Comparison of ENCODE assay signal across 1 cellular context in the genomic region with DNA sequence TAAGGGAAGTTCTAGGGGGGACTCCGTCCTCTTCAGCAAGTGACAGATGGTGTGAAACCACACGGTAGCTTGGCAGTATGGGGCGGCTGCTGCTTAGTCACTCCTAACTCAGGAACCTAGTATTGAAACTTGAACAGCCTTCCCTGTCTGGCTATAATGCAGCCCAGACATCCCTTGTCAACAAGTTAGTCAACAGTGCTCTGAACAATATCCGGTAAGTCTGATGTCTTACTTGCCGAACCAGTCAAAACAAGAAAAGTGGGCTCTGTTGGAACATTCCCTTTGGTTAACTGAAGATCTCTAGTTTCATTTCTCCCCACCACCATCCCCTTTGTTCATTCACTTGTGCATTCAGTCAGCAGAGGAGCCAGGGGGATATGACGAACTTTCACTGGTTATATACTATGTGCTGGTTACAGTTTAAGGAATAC.
TF ChIP-seq lines count a peak whose summit lies in the region.

No MANE protein-coding gene starts in this region.

TF ChIP-seq in GM12878, 131 proteins besides CTCF, POLR2A, EP300 and RAD21 (continued from another document and continues in another):
- TF ChIP-seq EGR1 (IDR thresholded peaks at IDR 0.05; ENCODE audit: borderline replicate concordance in 1 of 2, low read depth in 2 of 2, low read length in 2 of 2) = no peak
- TF ChIP-seq IRF4 (IDR thresholded peaks at IDR 0.05; ENCODE audit: low read depth, low read length) = peak; percentile 96
- peak; percentile 90; the same call in 1 of the 2 replicates for TF ChIP-seq ZBED1 (IDR thresholded peaks at IDR 0.05; ENCODE audit: borderline replicate concordance)
- TF ChIP-seq, protein P1, sequence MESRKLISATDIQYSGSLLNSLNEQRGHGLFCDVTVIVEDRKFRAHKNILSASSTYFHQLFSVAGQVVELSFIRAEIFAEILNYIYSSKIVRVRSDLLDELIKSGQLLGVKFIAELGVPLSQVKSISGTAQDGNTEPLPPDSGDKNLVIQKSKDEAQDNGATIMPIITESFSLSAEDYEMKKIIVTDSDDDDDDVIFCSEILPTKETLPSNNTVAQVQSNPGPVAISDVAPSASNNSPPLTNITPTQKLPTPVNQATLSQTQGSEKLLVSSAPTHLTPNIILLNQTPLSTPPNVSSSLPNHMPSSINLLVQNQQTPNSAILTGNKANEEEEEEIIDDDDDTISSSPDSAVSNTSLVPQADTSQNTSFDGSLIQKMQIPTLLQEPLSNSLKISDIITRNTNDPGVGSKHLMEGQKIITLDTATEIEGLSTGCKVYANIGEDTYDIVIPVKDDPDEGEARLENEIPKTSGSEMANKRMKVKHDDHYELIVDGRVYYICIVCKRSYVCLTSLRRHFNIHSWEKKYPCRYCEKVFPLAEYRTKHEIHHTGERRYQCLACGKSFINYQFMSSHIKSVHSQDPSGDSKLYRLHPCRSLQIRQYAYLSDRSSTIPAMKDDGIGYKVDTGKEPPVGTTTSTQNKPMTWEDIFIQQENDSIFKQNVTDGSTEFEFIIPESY (IDR thresholded peaks at IDR 0.05) = no peak
- no peak for TF ChIP-seq POLR2AphosphoS5 (IDR thresholded peaks at IDR 0.05; ENCODE audit: low read length)
- TF ChIP-seq KLF5 (IDR thresholded peaks at IDR 0.05; ENCODE audit: partially characterized antibody) = peak; percentile 87
- no peak for TF ChIP-seq ZSCAN29 (IDR thresholded peaks at IDR 0.05)
- TF ChIP-seq, protein P2, sequence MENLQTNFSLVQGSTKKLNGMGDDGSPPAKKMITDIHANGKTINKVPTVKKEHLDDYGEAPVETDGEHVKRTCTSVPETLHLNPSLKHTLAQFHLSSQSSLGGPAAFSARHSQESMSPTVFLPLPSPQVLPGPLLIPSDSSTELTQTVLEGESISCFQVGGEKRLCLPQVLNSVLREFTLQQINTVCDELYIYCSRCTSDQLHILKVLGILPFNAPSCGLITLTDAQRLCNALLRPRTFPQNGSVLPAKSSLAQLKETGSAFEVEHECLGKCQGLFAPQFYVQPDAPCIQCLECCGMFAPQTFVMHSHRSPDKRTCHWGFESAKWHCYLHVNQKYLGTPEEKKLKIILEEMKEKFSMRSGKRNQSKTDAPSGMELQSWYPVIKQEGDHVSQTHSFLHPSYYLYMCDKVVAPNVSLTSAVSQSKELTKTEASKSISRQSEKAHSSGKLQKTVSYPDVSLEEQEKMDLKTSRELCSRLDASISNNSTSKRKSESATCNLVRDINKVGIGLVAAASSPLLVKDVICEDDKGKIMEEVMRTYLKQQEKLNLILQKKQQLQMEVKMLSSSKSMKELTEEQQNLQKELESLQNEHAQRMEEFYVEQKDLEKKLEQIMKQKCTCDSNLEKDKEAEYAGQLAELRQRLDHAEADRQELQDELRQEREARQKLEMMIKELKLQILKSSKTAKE (IDR thresholded peaks at IDR 0.05; ENCODE audit: low read depth, poor library complexity, severe bottlenecking) = peak; percentile 99
- no peak for TF ChIP-seq NR2C2 (IDR thresholded peaks at IDR 0.05; ENCODE audit: borderline replicate concordance, control insufficient read depth, insufficient read length, low read depth)
- TF ChIP-seq BRCA1 (IDR thresholded peaks at IDR 0.05; ENCODE audit: low read depth, low read length) = no peak
- TF ChIP-seq, protein P3, sequence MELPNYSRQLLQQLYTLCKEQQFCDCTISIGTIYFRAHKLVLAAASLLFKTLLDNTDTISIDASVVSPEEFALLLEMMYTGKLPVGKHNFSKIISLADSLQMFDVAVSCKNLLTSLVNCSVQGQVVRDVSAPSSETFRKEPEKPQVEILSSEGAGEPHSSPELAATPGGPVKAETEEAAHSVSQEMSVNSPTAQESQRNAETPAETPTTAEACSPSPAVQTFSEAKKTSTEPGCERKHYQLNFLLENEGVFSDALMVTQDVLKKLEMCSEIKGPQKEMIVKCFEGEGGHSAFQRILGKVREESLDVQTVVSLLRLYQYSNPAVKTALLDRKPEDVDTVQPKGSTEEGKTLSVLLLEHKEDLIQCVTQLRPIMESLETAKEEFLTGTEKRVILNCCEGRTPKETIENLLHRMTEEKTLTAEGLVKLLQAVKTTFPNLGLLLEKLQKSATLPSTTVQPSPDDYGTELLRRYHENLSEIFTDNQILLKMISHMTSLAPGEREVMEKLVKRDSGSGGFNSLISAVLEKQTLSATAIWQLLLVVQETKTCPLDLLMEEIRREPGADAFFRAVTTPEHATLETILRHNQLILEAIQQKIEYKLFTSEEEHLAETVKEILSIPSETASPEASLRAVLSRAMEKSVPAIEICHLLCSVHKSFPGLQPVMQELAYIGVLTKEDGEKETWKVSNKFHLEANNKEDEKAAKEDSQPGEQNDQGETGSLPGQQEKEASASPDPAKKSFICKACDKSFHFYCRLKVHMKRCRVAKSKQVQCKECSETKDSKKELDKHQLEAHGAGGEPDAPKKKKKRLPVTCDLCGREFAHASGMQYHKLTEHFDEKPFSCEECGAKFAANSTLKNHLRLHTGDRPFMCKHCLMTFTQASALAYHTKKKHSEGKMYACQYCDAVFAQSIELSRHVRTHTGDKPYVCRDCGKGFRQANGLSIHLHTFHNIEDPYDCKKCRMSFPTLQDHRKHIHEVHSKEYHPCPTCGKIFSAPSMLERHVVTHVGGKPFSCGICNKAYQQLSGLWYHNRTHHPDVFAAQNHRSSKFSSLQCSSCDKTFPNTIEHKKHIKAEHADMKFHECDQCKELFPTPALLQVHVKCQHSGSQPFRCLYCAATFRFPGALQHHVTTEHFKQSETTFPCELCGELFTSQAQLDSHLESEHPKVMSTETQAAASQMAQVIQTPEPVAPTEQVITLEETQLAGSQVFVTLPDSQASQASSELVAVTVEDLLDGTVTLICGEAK (IDR thresholded peaks at IDR 0.05; ENCODE audit: borderline replicate concordance) = no peak
- TF ChIP-seq MTA3 (IDR thresholded peaks at IDR 0.05; ENCODE audit: borderline replicate concordance, low read length) = peak; percentile 99
- no peak for TF ChIP-seq SIN3A (IDR thresholded peaks at IDR 0.05; ENCODE audit: low read depth, low read length)
- no peak for TF ChIP-seq CHD1 (IDR thresholded peaks at IDR 0.05; ENCODE audit: low read depth, low read length)
- no peak for TF ChIP-seq SUPT20H (IDR thresholded peaks at IDR 0.05; ENCODE audit: borderline replicate concordance, control insufficient read depth, low read depth, low read length)
- TF ChIP-seq DPF2 (IDR thresholded peaks at IDR 0.05) = peak; percentile 97
- 0 out of 2 replicates have a peak, but pooled peaks have one; percentile 20 for TF ChIP-seq STAT3 (IDR thresholded peaks at IDR 0.05; ENCODE audit: low read depth, low read length)
- TF ChIP-seq ATF7 (IDR thresholded peaks at IDR 0.05; ENCODE audit: low read depth) = peak; percentile 78
- TF ChIP-seq, protein P4, sequence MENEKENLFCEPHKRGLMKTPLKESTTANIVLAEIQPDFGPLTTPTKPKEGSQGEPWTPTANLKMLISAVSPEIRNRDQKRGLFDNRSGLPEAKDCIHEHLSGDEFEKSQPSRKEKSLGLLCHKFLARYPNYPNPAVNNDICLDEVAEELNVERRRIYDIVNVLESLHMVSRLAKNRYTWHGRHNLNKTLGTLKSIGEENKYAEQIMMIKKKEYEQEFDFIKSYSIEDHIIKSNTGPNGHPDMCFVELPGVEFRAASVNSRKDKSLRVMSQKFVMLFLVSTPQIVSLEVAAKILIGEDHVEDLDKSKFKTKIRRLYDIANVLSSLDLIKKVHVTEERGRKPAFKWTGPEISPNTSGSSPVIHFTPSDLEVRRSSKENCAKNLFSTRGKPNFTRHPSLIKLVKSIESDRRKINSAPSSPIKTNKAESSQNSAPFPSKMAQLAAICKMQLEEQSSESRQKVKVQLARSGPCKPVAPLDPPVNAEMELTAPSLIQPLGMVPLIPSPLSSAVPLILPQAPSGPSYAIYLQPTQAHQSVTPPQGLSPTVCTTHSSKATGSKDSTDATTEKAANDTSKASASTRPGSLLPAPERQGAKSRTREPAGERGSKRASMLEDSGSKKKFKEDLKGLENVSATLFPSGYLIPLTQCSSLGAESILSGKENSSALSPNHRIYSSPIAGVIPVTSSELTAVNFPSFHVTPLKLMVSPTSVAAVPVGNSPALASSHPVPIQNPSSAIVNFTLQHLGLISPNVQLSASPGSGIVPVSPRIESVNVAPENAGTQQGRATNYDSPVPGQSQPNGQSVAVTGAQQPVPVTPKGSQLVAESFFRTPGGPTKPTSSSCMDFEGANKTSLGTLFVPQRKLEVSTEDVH (IDR thresholded peaks at IDR 0.05; ENCODE audit: low read depth, partially characterized antibody) = no peak
- no peak for TF ChIP-seq RBBP5 (conservative IDR thresholded peaks at IDR 0.05)
- peak; percentile 73 for TF ChIP-seq BMI1 (IDR thresholded peaks at IDR 0.05; ENCODE audit: borderline replicate concordance)
- TF ChIP-seq MEF2A (IDR thresholded peaks at IDR 0.05; ENCODE audit: insufficient read depth, low read depth, low read length) = peak; percentile 55; the same call in 1 of the 2 replicates
- no peak for TF ChIP-seq CHD4 (IDR thresholded peaks at IDR 0.05)
- peak; percentile 62 to 70; a peak in 3 of 4 replicates for TF ChIP-seq BHLHE40 (IDR thresholded peaks at IDR 0.05; ENCODE audit: borderline replicate concordance in 1 of 2, low read depth in 2 of 2, low read length in 1 of 2)
- TF ChIP-seq, protein P5, sequence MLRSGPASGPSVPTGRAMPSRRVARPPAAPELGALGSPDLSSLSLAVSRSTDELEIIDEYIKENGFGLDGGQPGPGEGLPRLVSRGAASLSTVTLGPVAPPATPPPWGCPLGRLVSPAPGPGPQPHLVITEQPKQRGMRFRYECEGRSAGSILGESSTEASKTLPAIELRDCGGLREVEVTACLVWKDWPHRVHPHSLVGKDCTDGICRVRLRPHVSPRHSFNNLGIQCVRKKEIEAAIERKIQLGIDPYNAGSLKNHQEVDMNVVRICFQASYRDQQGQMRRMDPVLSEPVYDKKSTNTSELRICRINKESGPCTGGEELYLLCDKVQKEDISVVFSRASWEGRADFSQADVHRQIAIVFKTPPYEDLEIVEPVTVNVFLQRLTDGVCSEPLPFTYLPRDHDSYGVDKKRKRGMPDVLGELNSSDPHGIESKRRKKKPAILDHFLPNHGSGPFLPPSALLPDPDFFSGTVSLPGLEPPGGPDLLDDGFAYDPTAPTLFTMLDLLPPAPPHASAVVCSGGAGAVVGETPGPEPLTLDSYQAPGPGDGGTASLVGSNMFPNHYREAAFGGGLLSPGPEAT (IDR thresholded peaks at IDR 0.05; ENCODE audit: low read depth) = peak; percentile 93
- TF ChIP-seq CBFB (IDR thresholded peaks at IDR 0.05; ENCODE audit: low read depth) = peak; percentile 73
- peak; percentile 80 for TF ChIP-seq RELA (IDR thresholded peaks at IDR 0.05; ENCODE audit: borderline replicate concordance, partially characterized antibody)
- TF ChIP-seq FOXK2 (IDR thresholded peaks at IDR 0.05) = no peak; the same call in 1 of the 2 replicates
- peak; percentile 98 for TF ChIP-seq IKZF1 (conservative IDR thresholded peaks at IDR 0.05)
- TF ChIP-seq SPI1 (IDR thresholded peaks at IDR 0.05; ENCODE audit: borderline replicate concordance, insufficient read depth, low read depth, low read length) = peak; percentile 38; the same call in 1 of the 2 replicates
- TF ChIP-seq IKZF2 (IDR thresholded peaks at IDR 0.05) = peak; percentile 99
- no peak for TF ChIP-seq PAX8 (IDR thresholded peaks at IDR 0.05)
- TF ChIP-seq ZNF622 (IDR thresholded peaks at IDR 0.05) = no peak
- TF ChIP-seq TCF7 (IDR thresholded peaks at IDR 0.05; ENCODE audit: borderline replicate concordance) = 0 out of 2 replicates have a peak, but pooled peaks have one; percentile 30
- TF ChIP-seq, protein P6, sequence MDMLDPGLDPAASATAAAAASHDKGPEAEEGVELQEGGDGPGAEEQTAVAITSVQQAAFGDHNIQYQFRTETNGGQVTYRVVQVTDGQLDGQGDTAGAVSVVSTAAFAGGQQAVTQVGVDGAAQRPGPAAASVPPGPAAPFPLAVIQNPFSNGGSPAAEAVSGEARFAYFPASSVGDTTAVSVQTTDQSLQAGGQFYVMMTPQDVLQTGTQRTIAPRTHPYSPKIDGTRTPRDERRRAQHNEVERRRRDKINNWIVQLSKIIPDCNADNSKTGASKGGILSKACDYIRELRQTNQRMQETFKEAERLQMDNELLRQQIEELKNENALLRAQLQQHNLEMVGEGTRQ (IDR thresholded peaks at IDR 0.05; ENCODE audit: borderline replicate concordance, low read depth, low read length) = no peak
- TF ChIP-seq JUND (IDR thresholded peaks at IDR 0.05; ENCODE audit: low read depth, low read length) = 0 out of 2 replicates have a peak, but pooled peaks have one; percentile 53
- TF ChIP-seq TCF12 (IDR thresholded peaks at IDR 0.05; ENCODE audit: low read depth, low read length) = peak; percentile 95
- TF ChIP-seq EED (IDR thresholded peaks at IDR 0.05; ENCODE audit: low read depth) = peak; percentile 95
- no peak for TF ChIP-seq ZNF384 (IDR thresholded peaks at IDR 0.05; ENCODE audit: borderline replicate concordance, low read depth, low read length)
- TF ChIP-seq KDM1A (IDR thresholded peaks at IDR 0.05; ENCODE audit: borderline replicate concordance) = no peak
- TF ChIP-seq, protein P7, sequence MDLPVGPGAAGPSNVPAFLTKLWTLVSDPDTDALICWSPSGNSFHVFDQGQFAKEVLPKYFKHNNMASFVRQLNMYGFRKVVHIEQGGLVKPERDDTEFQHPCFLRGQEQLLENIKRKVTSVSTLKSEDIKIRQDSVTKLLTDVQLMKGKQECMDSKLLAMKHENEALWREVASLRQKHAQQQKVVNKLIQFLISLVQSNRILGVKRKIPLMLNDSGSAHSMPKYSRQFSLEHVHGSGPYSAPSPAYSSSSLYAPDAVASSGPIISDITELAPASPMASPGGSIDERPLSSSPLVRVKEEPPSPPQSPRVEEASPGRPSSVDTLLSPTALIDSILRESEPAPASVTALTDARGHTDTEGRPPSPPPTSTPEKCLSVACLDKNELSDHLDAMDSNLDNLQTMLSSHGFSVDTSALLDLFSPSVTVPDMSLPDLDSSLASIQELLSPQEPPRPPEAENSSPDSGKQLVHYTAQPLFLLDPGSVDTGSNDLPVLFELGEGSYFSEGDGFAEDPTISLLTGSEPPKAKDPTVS (IDR thresholded peaks at IDR 0.05; ENCODE audit: low read depth, low read length) = no peak
- no peak for TF ChIP-seq KAT2A (conservative IDR thresholded peaks at IDR 0.05; ENCODE audit: control insufficient read depth, low read depth, low read length)
- TF ChIP-seq, protein P8, sequence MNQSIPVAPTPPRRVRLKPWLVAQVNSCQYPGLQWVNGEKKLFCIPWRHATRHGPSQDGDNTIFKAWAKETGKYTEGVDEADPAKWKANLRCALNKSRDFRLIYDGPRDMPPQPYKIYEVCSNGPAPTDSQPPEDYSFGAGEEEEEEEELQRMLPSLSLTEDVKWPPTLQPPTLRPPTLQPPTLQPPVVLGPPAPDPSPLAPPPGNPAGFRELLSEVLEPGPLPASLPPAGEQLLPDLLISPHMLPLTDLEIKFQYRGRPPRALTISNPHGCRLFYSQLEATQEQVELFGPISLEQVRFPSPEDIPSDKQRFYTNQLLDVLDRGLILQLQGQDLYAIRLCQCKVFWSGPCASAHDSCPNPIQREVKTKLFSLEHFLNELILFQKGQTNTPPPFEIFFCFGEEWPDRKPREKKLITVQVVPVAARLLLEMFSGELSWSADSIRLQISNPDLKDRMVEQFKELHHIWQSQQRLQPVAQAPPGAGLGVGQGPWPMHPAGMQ (IDR thresholded peaks at IDR 0.05; ENCODE audit: borderline replicate concordance) = no peak
- TF ChIP-seq, protein P9, sequence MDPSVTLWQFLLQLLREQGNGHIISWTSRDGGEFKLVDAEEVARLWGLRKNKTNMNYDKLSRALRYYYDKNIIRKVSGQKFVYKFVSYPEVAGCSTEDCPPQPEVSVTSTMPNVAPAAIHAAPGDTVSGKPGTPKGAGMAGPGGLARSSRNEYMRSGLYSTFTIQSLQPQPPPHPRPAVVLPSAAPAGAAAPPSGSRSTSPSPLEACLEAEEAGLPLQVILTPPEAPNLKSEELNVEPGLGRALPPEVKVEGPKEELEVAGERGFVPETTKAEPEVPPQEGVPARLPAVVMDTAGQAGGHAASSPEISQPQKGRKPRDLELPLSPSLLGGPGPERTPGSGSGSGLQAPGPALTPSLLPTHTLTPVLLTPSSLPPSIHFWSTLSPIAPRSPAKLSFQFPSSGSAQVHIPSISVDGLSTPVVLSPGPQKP (IDR thresholded peaks at IDR 0.05; ENCODE audit: low read depth, low read length) = no peak
